ENCODE assay signal across 15 cellular contexts in the genomic region with DNA sequence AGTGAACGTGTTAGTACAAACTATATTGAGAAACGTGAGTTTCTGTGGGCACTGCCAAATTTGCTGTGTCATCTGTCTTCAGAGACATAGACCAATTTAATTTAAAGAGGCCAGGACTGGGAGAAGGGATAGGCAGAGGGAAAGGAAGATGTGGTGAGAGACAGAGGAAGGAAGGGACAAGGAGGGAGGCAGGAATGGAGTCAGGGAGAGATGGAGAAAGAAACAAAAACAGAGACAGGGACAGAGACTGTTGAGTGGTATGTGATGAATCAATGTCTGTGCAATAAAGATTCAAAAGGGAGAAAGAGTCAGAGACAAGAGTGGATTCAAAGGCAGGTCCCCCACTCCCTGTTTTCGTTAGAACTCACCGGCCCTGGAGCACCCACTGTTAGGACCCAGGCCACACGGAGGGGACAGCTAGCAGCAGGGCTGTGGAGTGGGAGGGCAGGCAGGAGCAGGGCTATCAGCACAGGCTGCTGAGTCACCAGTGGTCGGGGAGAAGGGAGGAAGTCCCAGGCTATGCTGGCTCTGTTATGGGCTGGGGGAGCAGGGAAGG. TPM values are rescaled to one million over a fixed set of nuclear protein-coding genes. Genes with fewer than 3 reads are reported as not detected.
A peak's percentile ranks its signal among the peaks of the same experiment; 100 is the strongest.
DNase-seq lines count a peak whose midpoint lies in the region; ATAC-seq and TF ChIP-seq lines count a peak whose summit lies in the region.
"Had no signal": no experiment of that assay in that cellular context is flagged by ENCODE, and none has a peak within 500 bp of the region (broad histone marks: within the 10 kb centered on the region; RNA-seq: fewer than 3 reads in every experiment).

No MANE protein-coding gene starts in this region.

- H3K9me3 ChIP-seq in SJCRH30 (replicated peaks), result no peaks in the 10 kb centered on the region
- H3K9me3 ChIP-seq: stomach had no signal

- peaks cover 11% of the 10 kb centered on the region for H3K27me3 ChIP-seq in SJCRH30
- H3K27me3 ChIP-seq in foreskin keratinocyte, result peaks cover 6% of the 10 kb centered on the region
- H3K27me3 ChIP-seq: brain microvascular endothelial cell had no signal

- H3K4me3 ChIP-seq in SJCRH30, result no peak overlapping the region
- H3K4me3 ChIP-seq: stomach had no signal

- no peak overlapping the region for H3K27ac ChIP-seq in SJCRH30
- no peak overlapping the region for H3K27ac ChIP-seq in foreskin keratinocyte
- H3K27ac ChIP-seq: brain microvascular endothelial cell, stomach had no signal

- in situ Hi-C loops in ACHN (cut with HindIII; ENCODE audit: low pct_ligation_motif_present, low pct_unique_long_range_greater_than_20kb, low sequenced_read_pairs), result no loop called here

- H3K4me1 ChIP-seq in SJCRH30 (no peaks in the 10 kb centered on the region), foreskin keratinocyte (no peaks in the 10 kb centered on the region)
- H3K4me1 ChIP-seq: stomach had no signal

- CTCF ChIA-PET in GM10248 (lab: Yijun Ruan, JAX), result no interaction called here

- TF ChIP-seq CTCF in foreskin keratinocyte (conservative IDR thresholded peaks at IDR 0.05), result no peak
- no peak for TF ChIP-seq CTCF in GM10248 (IDR thresholded peaks at IDR 0.05; ENCODE audit: control extremely low read depth, extremely low read depth, low read depth, missing control alignments)

- peak; percentile 41 for ATAC-seq in foreskin keratinocyte
- ATAC-seq in GM19455 (IDR thresholded peaks at IDR 0.05; ENCODE audit: unreplicated experiment), result no peak

- DNase-seq in ACHN (peak; percentile 12), H4 (ENCODE audit: low spot score) (peak; percentile 25), SJCRH30 (peak; percentile 14 to 19), foreskin keratinocyte (no peak), GM10248 (ENCODE audit: extremely low spot score) (no peak), NCI-H146 treated with DMSO at 0.1 percent for 48 hours (lab: John Stamatoyannopoulos, UW; ENCODE audit: unreplicated experiment) (no peak)
- DNase-seq in activated naive CD4-positive, alpha-beta T cell treated with anti-CD3 and anti-CD28 coated beads, Interleukin-2, amount 50 U/mL, for 16 hours, result no peak
- DNase-seq: activated CD4-positive, alpha-beta T cell treated with anti-CD3 and anti-CD28 coated beads, Interleukin-2, amount 50 U/mL, for 4 hours; activated naive CD4-positive, alpha-beta T cell treated with anti-CD3 and anti-CD28 coated beads, Interleukin-2, amount 10 ng/mL, durations not matched to agents 7 days and 5 days; brain microvascular endothelial cell; NCI-H1105; stimulated activated CD4-positive, alpha-beta T cell treated with anti-CD3 and anti-CD28 coated beads, Interleukin-15, amount 100 ng/mL, for 24 hours; stomach; T-helper 9 cell had no signal

- no peaks in the 10 kb centered on the region for H3K36me3 ChIP-seq in SJCRH30
- H3K36me3 ChIP-seq: brain microvascular endothelial cell, stomach had no signal

- POLR2A ChIA-PET in GM10248 (lab: Yijun Ruan, JAX), result no interaction called here

RNA-seq across cellular contexts. Expression of gene CHD6, which starts 51.6 kb away (rescaled TPM):
- 6.8 and 8.5 TPM in 2 replicates for total RNA-seq in H4 (2014; rRNA removed; shearing (Covaris generic))
- total RNA-seq in SJCRH30 (2014; rRNA removed; shearing (Covaris generic)), result 62.3 and 75.4 TPM in 2 replicates
- 13.3 and 15.1 TPM in 2 replicates for total RNA-seq in foreskin keratinocyte
- polyA plus RNA-seq in foreskin keratinocyte, result 2.1 TPM in 2 replicates

Comparison
In these comparisons a context has a peak if more than half of its experiments do, and no peak if none do; other contexts are left out.
1. DNase-seq: peak in ACHN (single experiment), H4 (single experiment) and SJCRH30 (2 of 2); none in foreskin keratinocyte (0 of 2), GM10248 (single experiment), activated naive CD4-positive, alpha-beta T cell treated with anti-CD3 and anti-CD28 coated beads, Interleukin-2, amount 50 U/mL, for 16 hours (single experiment) and NCI-H146 treated with DMSO at 0.1 percent for 48 hours (single experiment).